Comparison of ENCODE assay signal across 10 cellular contexts in the genomic region with DNA sequence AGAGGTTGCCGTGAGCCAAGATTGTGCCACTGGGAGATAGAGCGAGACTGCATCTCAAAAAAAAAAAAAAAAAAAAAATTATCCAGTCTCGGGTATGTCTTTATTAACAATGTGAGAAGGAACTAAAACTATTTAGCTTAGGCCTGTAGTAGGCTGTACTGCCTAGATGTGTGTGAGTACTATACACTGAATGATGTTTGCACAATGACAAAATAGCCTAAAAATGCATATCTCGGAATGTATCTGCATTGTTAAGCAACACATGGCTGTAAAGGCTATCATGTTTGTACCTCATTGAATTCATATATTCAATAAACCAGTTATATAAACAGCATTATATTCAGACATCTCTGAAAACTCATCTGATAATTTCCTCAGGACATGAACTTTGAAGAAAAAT.
"Had no signal": no experiment of that assay in that cellular context is flagged by ENCODE, and none has a peak within 500 bp of the region (broad histone marks: within the 10 kb centered on the region; RNA-seq: fewer than 3 reads in every experiment).

No MANE protein-coding gene starts in this region.

- H3K4me3 Mint-ChIP-seq: activated CD8-positive, alpha-beta memory T cell treated with anti-CD3 and anti-CD28 coated beads, Interleukin-2, amount 10 ng/mL, durations not matched to agents 7 days and 5 days; activated T-cell treated with anti-CD3 and anti-CD28 coated beads, Interleukin-2, amount 50 U/mL, for 24 hours had no signal

- H3K27ac Mint-ChIP-seq: activated CD8-positive, alpha-beta memory T cell treated with anti-CD3 and anti-CD28 coated beads, Interleukin-2, amount 10 ng/mL, durations not matched to agents 7 days and 5 days; activated naive CD4-positive, alpha-beta T cell treated with anti-CD3 and anti-CD28 coated beads, Interleukin-2, amount 50 U/mL, for 72 hours; activated T-cell treated with anti-CD3 and anti-CD28 coated beads, Interleukin-2, amount 50 U/mL, for 24 hours had no signal

- H3K36me3 Mint-ChIP-seq: activated CD8-positive, alpha-beta memory T cell treated with anti-CD3 and anti-CD28 coated beads, Interleukin-2, amount 10 ng/mL, durations not matched to agents 7 days and 5 days; activated naive CD4-positive, alpha-beta T cell treated with anti-CD3 and anti-CD28 coated beads, Interleukin-2, amount 50 U/mL, for 72 hours had no signal

- ATAC-seq: activated CD8-positive, alpha-beta memory T cell treated with anti-CD3 and anti-CD28 coated beads, Interleukin-2, amount 10 ng/mL, durations not matched to agents 7 days and 5 days; activated naive CD4-positive, alpha-beta T cell treated with anti-CD3 and anti-CD28 coated beads, Interleukin-2, amount 50 U/mL, for 72 hours; gastroesophageal sphincter had no signal

- H3K4me3 ChIP-seq: gastroesophageal sphincter had no signal

- H3K79me2 ChIP-seq: parathyroid adenoma had no signal

- H3K4me1 ChIP-seq: gastroesophageal sphincter, parathyroid adenoma had no signal

- H3K9me3 ChIP-seq: gastroesophageal sphincter had no signal

- H3K27me3 ChIP-seq: gastroesophageal sphincter had no signal

- DNase-seq: activated CD4-positive, alpha-beta T cell treated with anti-CD3 and anti-CD28 coated beads for 1 hour; activated CD4-positive, alpha-beta T cell treated with anti-CD3 and anti-CD28 coated beads, Interleukin-2, amount 50 U/mL, for 48 hours; activated CD8-positive, alpha-beta memory T cell treated with anti-CD3 and anti-CD28 coated beads, Interleukin-2, amount 10 ng/mL, durations not matched to agents 7 days and 5 days; activated effector memory CD4-positive, alpha-beta T cell treated with Interleukin-2 at 50 U/mL for 16 hours; activated T-cell treated with anti-CD3 and anti-CD28 coated beads, Interleukin-2, amount 50 U/mL, for 24 hours; amygdala; kidney had no signal

- H3K36me3 ChIP-seq: gastroesophageal sphincter had no signal

- H3K27ac ChIP-seq: gastroesophageal sphincter, parathyroid adenoma had no signal

- H3K27me3 Mint-ChIP-seq: activated CD8-positive, alpha-beta memory T cell treated with anti-CD3 and anti-CD28 coated beads, Interleukin-2, amount 10 ng/mL, durations not matched to agents 7 days and 5 days; activated T-cell treated with anti-CD3 and anti-CD28 coated beads, Interleukin-2, amount 50 U/mL, for 24 hours had no signal

- H3K9ac ChIP-seq: parathyroid adenoma had no signal

- H2AFZ ChIP-seq: parathyroid adenoma had no signal

- H3K4me1 Mint-ChIP-seq: activated CD8-positive, alpha-beta memory T cell treated with anti-CD3 and anti-CD28 coated beads, Interleukin-2, amount 10 ng/mL, durations not matched to agents 7 days and 5 days had no signal
